In the genomic region with DNA sequence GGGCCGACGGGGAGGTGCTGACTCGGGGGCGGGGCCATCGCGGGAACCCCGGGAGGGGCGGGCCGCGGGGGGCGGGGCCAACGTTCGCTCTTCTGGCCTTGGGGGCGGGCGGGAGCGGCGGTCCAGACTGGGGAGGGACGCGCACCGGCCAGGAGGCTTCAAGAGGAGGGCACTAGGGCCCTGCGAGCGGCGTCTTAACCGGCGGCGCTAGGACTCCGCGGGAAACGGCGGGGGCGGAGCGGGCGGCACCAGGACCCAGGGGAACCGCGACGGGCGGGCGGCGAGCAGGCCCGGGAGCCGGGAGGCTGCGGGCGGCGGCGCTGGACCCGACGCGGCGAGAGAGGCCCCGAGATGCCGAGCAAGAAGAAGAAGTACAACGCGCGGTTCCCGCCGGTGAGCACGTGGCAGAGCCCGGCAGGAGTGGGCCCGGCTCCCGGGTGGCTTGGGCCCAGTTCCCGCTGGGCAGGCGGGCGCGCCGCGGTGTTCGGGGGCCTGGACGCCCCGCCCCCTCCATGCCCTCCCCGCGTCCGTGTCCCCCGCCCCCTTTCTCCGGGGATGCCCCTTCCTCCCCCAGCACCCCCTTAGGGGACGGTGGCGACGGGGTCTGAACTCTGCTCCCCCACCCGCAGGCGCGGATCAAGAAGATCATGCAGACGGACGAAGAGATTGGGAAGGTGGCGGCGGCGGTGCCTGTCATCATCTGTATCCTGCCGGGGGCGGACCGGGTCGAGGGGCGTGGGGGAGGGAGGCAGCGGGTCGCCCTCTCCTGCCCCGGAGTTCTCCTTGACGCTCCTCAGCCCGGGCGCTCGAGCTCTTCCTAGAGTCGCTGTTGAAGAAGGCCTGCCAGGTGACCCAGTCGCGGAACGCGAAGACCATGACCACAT, we compare ENCODE assay signal across 8 cellular contexts. TPM values are rescaled to one million over a fixed set of nuclear protein-coding genes. Genes with fewer than 3 reads are reported as not detected.
A peak's percentile ranks its signal among the peaks of the same experiment; 100 is the strongest.
DNase-seq lines count a peak whose midpoint lies in the region; ATAC-seq, FAIRE-seq and TF ChIP-seq lines count a peak whose summit lies in the region.

A gene with protein sequence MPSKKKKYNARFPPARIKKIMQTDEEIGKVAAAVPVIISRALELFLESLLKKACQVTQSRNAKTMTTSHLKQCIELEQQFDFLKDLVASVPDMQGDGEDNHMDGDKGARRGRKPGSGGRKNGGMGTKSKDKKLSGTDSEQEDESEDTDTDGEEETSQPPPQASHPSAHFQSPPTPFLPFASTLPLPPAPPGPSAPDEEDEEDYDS (plus strand): TSS at position 276 of the 884 bp plus-strand sequence. CDS start 76 bp downstream, at position 352.

- H3K4me1 ChIP-seq in ascending aorta: peaks cover 43 to 45% of the 10 kb centered on the region in 2 donors
- peaks cover 23% of the 10 kb centered on the region for H3K4me1 ChIP-seq in right cardiac atrium (ENCODE audit: control insufficient read depth, insufficient read depth, low read length)

- H3K36me3 Mint-ChIP-seq in T-helper 2 cell treated with Interferon-gamma antibody and Interleukin-4, amounts not matched to agents 5 μg/mL and 100 μg/mL, for 36 hours (ENCODE audit: low read depth): peaks cover 28% of the 10 kb centered on the region

- H3K27ac ChIP-seq in ascending aorta (peak within 1 kb of the TSS; percentile 96 to 98), right cardiac atrium (ENCODE audit: low read length) (peak within 1 kb of the TSS; percentile 54)

- no peak for FAIRE-seq in urothelium cell line (lab: Jason Lieb, UNC)

- DNase-seq in NCI-H2029 (lab: John Stamatoyannopoulos, UW) (peak; percentile 97), ascending aorta (ENCODE audit: low spot score in 2 of 2) (peak; percentile 93 to 99), right cardiac atrium (peak; percentile 99 to 100 (median 100)), pulmonary artery endothelial cell (ENCODE audit: low read depth, low spot score) (peak; percentile 95), urothelium cell line (ENCODE audit: low spot score) (peak; percentile 97)
- DNase-seq in T-helper 2 cell treated with Interferon-gamma antibody and Interleukin-4, amounts not matched to agents 5 μg/mL and 100 μg/mL, for 36 hours (ENCODE audit: low spot score): peak; percentile 99

- H3K27ac Mint-ChIP-seq in T-helper 2 cell treated with Interferon-gamma antibody and Interleukin-4, amounts not matched to agents 5 μg/mL and 100 μg/mL, for 36 hours: peak within 1 kb of the TSS; percentile 87

- peaks cover 14% of the 10 kb centered on the region for H3K4me1 Mint-ChIP-seq in T-helper 2 cell treated with Interferon-gamma antibody and Interleukin-4, amounts not matched to agents 5 μg/mL and 100 μg/mL, for 36 hours (ENCODE audit: low read depth)

- under 1% methylated on average over 102 of the region's 102 CpGs for WGBS in right cardiac atrium

- H3K4me3 ChIP-seq in ascending aorta (peak within 1 kb of the TSS; percentile 79 to 98), right cardiac atrium (ENCODE audit: low read length) (peak within 1 kb of the TSS; percentile 92)

- H3K9me3 Mint-ChIP-seq in T-helper 2 cell treated with Interferon-gamma antibody and Interleukin-4, amounts not matched to agents 5 μg/mL and 100 μg/mL, for 36 hours: no peaks in the 10 kb centered on the region

- peaks cover 12 to 20% of the 10 kb centered on the region in 2 donors for H3K36me3 ChIP-seq in ascending aorta

- ATAC-seq in GM18505 (IDR thresholded peaks at IDR 0.05; ENCODE audit: unreplicated experiment) (peak; percentile 75), HG02973 (IDR thresholded peaks at IDR 0.05; ENCODE audit: unreplicated experiment) (peak; percentile 77), right cardiac atrium (peak; percentile 93 to 95)

- H3K27me3 Mint-ChIP-seq in T-helper 2 cell treated with Interferon-gamma antibody and Interleukin-4, amounts not matched to agents 5 μg/mL and 100 μg/mL, for 36 hours (ENCODE audit: low read depth): no peaks in the 10 kb centered on the region

- peak within 1 kb of the TSS; percentile 91 for H3K4me3 Mint-ChIP-seq in T-helper 2 cell treated with Interferon-gamma antibody and Interleukin-4, amounts not matched to agents 5 μg/mL and 100 μg/mL, for 36 hours

- H3K27me3 ChIP-seq in ascending aorta (no peaks in the 10 kb centered on the region), right cardiac atrium (ENCODE audit: control insufficient read depth, insufficient read depth) (no peaks in the 10 kb centered on the region)

- H3K9me3 ChIP-seq in ascending aorta (no peaks in the 10 kb centered on the region), right cardiac atrium (ENCODE audit: control insufficient read depth, low read length) (no peaks in the 10 kb centered on the region)

- intact Hi-C loops in ascending aorta (cut with DNase I): loop anchor here (1.0 to 5.0 kb wide), 9 partner anchors 19 to 893 kb away; partner anchors contain the start of genes CFL1, FIBP, FOSL1 and KAT5
- intact Hi-C loops in right cardiac atrium (cut with DNase I): no loop called here

- no peak for TF ChIP-seq POLR2A in GM18505 (IDR thresholded peaks at IDR 0.05; ENCODE audit: borderline replicate concordance, extremely low read depth, insufficient read depth, insufficient read length)

- peak in 1 of 3 experiments; percentile 2 for TF ChIP-seq CTCF in ascending aorta (IDR thresholded peaks at IDR 0.05)

RNA-seq across cellular contexts. Expression of the gene that starts here (rescaled TPM):
- total RNA-seq in ascending aorta (135 TPM), right cardiac atrium (10 to 100 TPM; 82.9 to 90.2 (median 85.2) TPM), pulmonary artery endothelial cell (150 and 187 TPM in 2 replicates)
- polyA plus RNA-seq in right cardiac atrium: 130 TPM

Comparison
In these comparisons a context has a peak if more than half of its experiments do, and no peak if none do; other contexts are left out.
1. Peak in every context shown above with its lines: DNase-seq, ATAC-seq, H3K4me3 ChIP-seq and H3K27ac ChIP-seq.